1 cellular context compared by ENCODE assay signal in the genomic region with DNA sequence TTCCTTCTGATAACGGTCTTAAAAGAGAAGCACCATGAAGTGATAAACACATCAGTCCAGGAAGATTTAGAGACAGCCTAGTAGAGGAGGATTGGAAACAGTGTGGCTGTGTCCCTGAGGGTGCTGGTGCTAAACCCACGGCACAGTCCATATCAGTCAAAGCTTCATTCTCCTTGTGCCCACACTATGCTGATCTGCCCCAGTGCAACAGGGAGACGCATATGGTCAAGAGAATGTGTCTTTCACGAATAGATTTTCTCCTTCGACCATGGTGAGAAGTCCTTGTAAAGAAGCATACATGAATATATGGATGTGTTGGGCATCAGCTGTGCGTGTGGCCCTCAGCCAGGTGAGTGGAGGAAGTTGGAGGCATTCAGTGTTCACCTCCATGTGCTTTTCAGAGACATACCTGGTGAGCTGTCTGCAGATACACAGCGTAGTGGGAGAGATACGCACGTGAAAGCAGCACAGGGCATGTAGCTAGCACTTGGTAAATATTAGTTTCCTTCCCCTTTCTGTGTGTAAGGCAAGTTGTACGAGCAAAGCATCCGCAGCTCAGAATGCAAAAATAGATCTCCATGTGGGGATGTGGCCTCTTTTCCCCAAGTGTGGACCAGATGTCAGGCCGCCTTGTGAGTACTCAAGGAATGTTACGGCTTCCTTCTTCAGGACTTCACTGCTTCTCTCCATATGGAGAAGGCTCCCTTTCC.
TF ChIP-seq lines count a peak whose summit lies in the region.

No MANE protein-coding gene starts in this region.

TF ChIP-seq in HepG2, 621 proteins besides CTCF, POLR2A, EP300 and RAD21 (continued from another document):
- TF ChIP-seq, protein P1, sequence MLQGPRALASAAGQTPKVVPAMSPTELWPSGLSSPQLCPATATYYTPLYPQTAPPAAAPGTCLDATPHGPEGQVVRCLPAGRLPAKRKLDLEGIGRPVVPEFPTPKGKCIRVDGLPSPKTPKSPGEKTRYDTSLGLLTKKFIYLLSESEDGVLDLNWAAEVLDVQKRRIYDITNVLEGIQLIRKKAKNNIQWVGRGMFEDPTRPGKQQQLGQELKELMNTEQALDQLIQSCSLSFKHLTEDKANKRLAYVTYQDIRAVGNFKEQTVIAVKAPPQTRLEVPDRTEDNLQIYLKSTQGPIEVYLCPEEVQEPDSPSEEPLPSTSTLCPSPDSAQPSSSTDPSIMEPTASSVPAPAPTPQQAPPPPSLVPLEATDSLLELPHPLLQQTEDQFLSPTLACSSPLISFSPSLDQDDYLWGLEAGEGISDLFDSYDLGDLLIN (CRISPR knock-in tag; IDR thresholded peaks at IDR 0.05; ENCODE audit: borderline replicate concordance) = no peak
- TF ChIP-seq RBM22 (optimal IDR thresholded peaks at IDR 0.05; ENCODE audit: low read length) (peak; percentile 100), RCOR2 (CRISPR knock-in tag; IDR thresholded peaks at IDR 0.05) (no peak), SP4 (CRISPR knock-in tag; IDR thresholded peaks at IDR 0.05) (no peak), SNAI1 (CRISPR knock-in tag; IDR thresholded peaks at IDR 0.05; ENCODE audit: borderline replicate concordance) (peak; percentile 44; the same call in 1 of the 2 replicates), ASH2L (IDR thresholded peaks at IDR 0.05; ENCODE audit: insufficient read length, low read depth, low read length) (peak; percentile 28), ZNF235 (CRISPR knock-in tag; IDR thresholded peaks at IDR 0.05; ENCODE audit: borderline replicate concordance) (no peak), ETV6 (CRISPR knock-in tag; conservative IDR thresholded peaks at IDR 0.05) (no peak), PAF1 (CRISPR knock-in tag; IDR thresholded peaks at IDR 0.05) (peak; percentile 47), SMAD3 (CRISPR knock-in tag; IDR thresholded peaks at IDR 0.05) (0 out of 2 replicates have a peak, but pooled peaks have one; percentile 8), STAT5B (CRISPR knock-in tag; IDR thresholded peaks at IDR 0.05) (no peak), BORCS8-MEF2B (CRISPR knock-in tag; IDR thresholded peaks at IDR 0.05) (peak; percentile 25; the same call in 1 of the 2 replicates), SSRP1 (CRISPR knock-in tag; IDR thresholded peaks at IDR 0.05) (peak; percentile 32)
- TF ChIP-seq, protein P2, sequence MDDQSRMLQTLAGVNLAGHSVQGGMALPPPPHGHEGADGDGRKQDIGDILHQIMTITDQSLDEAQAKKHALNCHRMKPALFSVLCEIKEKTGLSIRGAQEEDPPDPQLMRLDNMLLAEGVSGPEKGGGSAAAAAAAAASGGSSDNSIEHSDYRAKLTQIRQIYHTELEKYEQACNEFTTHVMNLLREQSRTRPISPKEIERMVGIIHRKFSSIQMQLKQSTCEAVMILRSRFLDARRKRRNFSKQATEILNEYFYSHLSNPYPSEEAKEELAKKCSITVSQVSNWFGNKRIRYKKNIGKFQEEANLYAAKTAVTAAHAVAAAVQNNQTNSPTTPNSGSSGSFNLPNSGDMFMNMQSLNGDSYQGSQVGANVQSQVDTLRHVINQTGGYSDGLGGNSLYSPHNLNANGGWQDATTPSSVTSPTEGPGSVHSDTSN (CRISPR knock-in tag; IDR thresholded peaks at IDR 0.05; ENCODE audit: borderline replicate concordance) = no peak
- TF ChIP-seq, protein P3, sequence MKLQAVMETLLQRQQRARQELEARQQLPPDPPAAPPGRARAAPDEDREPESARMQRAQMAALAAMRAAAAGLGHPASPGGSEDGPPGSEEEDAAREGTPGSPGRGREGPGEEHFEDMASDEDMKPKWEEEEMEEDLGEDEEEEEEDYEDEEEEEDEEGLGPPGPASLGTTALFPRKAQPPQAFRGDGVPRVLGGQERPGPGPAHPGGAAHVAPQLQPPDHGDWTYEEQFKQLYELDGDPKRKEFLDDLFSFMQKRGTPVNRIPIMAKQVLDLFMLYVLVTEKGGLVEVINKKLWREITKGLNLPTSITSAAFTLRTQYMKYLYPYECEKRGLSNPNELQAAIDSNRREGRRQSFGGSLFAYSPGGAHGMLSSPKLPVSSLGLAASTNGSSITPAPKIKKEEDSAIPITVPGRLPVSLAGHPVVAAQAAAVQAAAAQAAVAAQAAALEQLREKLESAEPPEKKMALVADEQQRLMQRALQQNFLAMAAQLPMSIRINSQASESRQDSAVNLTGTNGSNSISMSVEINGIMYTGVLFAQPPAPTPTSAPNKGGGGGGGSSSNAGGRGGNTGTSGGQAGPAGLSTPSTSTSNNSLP (IDR thresholded peaks at IDR 0.05; ENCODE audit: low read depth, low read length) = no peak
- TF ChIP-seq, protein P4, sequence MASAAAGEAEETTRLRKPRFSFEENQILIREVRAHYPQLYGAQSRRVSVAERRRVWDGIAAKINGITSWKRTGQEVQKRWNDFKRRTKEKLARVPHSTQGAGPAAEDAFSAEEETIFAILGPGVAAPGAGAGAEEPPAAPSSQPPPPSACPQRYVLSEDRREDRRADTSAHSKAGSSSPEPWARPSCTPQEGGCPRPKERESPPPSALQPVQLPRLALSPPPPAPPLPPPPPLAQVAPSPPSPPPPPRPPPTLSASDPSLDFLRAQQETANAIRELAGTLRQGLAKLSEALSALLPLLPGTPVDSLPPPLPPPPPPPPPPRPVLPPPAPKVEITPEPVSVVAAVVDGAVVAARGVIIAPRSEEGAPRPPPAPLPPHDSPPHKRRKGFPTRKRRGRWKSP (CRISPR knock-in tag; IDR thresholded peaks at IDR 0.05) = 0 out of 2 replicates have a peak, but pooled peaks have one; percentile 28
